ENCODE assay signal across 1 cellular context in genomic region chr11:100930185-100930778, GRCh38.
TF ChIP-seq lines count a peak whose summit lies in the region.

No MANE protein-coding gene starts in this region.

TF ChIP-seq in GM23338, 12 proteins besides CTCF, POLR2A, EP300 and RAD21 (continued from another document):
- TF ChIP-seq ETS1 (IDR thresholded peaks at IDR 0.05) (no peak), NANOG (IDR thresholded peaks at IDR 0.05; ENCODE audit: borderline replicate concordance) (no peak), ZNF331 (CRISPR knock-in tag; IDR thresholded peaks at IDR 0.05; ENCODE audit: low read depth) (no peak), ZNF114 (CRISPR knock-in tag; IDR thresholded peaks at IDR 0.05) (no peak)
